Comparison of ENCODE assay signal across 4 cellular contexts in the genomic region with DNA sequence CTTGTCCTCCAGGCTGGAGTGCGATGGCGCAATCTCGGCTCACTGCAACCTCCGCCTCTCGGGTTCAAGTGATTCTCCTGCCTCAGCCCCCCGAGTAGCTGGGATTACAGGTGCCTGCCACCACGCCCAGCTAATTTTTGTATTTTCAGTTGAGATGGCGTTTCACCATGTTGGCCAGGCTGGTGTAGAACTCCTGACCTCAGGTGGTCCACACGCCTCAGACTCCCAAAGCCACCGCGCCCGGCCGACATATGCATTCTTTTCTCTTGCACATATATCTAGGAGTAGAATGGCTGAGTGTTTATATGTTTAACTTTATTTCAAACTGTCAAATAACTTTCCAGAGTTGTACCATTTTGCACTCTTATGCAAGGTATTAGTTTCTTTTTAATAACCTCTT. TPM values are rescaled to one million over a fixed set of nuclear protein-coding genes. Genes with fewer than 3 reads are reported as not detected.
"Had no signal": no experiment of that assay in that cellular context is flagged by ENCODE, and none has a peak within 500 bp of the region (broad histone marks: within the 10 kb centered on the region; RNA-seq: fewer than 3 reads in every experiment).

No MANE protein-coding gene starts in this region.

RNA-seq across cellular contexts. Expression of gene EMX1, which starts 9.9 kb away (rescaled TPM):
- total RNA-seq: LHCN-M2, M059J, MCF 10A, NCI-H460 had no signal
